Comparison of ENCODE assay signal across 1 cellular context in genomic region chr17:56478836-56479447, GRCh38.
TF ChIP-seq lines count a peak whose summit lies in the region.

No MANE protein-coding gene starts in this region.

TF ChIP-seq in K562, 482 proteins besides CTCF, POLR2A, EP300 and RAD21 (continued from another document):
- TF ChIP-seq STAT6 (CRISPR knock-in tag; IDR thresholded peaks at IDR 0.05) (no peak), THRAP3 (IDR thresholded peaks at IDR 0.05; ENCODE audit: borderline replicate concordance) (no peak), DMBX1 (CRISPR knock-in tag; IDR thresholded peaks at IDR 0.05; ENCODE audit: borderline replicate concordance) (no peak), HLTF (IDR thresholded peaks at IDR 0.05) (no peak), ETS1 (conservative IDR thresholded peaks at IDR 0.05; ENCODE audit: control insufficient read depth, low read depth, low read length) (no peak), GTF2B (IDR thresholded peaks at IDR 0.05; ENCODE audit: extremely low read depth, insufficient read length) (no peak), THRA (IDR thresholded peaks at IDR 0.05) (no peak), ZNF79 (CRISPR knock-in tag; IDR thresholded peaks at IDR 0.05; ENCODE audit: low read depth) (no peak), STAT5B (CRISPR knock-in tag; IDR thresholded peaks at IDR 0.05) (no peak), ATF3 (IDR thresholded peaks at IDR 0.05) (no peak), ATF3 (CRISPR knock-in tag; conservative IDR thresholded peaks at IDR 0.05) (no peak), TCF3 (CRISPR knock-in tag; IDR thresholded peaks at IDR 0.05) (no peak), HBP1 (CRISPR knock-in tag; IDR thresholded peaks at IDR 0.05) (no peak), ZBTB7A (IDR thresholded peaks at IDR 0.05; ENCODE audit: borderline replicate concordance, control insufficient read depth, low read depth, low read length) (no peak), FUS (optimal IDR thresholded peaks at IDR 0.05; ENCODE audit: low read depth, low read length) (no peak)
